ENCODE assay signal across 2 cellular contexts in the genomic region with DNA sequence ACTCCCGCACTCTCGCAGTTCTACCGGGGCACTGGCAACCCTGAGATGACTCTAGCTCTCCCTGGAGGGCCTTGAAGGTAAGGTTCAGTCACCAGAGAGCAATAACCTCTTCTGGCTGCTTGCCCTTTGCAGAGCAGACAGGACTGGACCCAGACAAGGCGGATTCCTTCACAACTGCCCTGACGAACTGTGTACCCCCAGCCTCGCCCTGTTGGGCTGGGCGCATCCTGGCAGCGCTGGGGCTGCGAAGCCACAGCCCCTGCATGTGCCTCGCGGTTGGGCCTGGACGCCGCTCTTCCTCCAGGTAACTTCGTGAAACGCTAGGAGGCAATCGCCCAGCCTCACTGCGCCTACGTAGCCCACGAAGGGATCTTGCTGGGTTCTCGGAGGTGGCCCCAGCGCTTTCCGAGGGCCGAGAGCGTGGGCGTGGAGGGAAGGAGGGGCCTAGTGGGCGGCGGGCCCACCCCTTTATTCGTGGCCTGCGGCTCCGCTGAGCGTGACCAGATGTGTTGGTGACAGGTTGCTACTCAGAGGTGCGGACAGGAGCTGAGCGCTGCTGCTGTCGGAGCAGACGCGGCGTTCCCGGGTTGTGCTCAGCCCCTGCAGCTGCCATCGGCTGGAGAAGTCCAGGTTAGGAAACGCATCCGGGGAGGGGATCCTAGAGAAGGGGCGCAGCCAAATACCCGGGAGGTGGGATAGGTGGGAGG.
TF ChIP-seq lines count a peak whose summit lies in the region.

No MANE protein-coding gene starts in this region.

TF ChIP-seq in liver, 16 proteins besides CTCF, POLR2A, EP300 and RAD21 (continued from another document):
- TF ChIP-seq, protein P1, sequence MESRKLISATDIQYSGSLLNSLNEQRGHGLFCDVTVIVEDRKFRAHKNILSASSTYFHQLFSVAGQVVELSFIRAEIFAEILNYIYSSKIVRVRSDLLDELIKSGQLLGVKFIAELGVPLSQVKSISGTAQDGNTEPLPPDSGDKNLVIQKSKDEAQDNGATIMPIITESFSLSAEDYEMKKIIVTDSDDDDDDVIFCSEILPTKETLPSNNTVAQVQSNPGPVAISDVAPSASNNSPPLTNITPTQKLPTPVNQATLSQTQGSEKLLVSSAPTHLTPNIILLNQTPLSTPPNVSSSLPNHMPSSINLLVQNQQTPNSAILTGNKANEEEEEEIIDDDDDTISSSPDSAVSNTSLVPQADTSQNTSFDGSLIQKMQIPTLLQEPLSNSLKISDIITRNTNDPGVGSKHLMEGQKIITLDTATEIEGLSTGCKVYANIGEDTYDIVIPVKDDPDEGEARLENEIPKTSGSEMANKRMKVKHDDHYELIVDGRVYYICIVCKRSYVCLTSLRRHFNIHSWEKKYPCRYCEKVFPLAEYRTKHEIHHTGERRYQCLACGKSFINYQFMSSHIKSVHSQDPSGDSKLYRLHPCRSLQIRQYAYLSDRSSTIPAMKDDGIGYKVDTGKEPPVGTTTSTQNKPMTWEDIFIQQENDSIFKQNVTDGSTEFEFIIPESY (IDR thresholded peaks at IDR 0.05) = no peak
- no peak for TF ChIP-seq EGR1 (IDR thresholded peaks at IDR 0.05; ENCODE audit: low read depth in 2 of 2)
- TF ChIP-seq, protein P2, sequence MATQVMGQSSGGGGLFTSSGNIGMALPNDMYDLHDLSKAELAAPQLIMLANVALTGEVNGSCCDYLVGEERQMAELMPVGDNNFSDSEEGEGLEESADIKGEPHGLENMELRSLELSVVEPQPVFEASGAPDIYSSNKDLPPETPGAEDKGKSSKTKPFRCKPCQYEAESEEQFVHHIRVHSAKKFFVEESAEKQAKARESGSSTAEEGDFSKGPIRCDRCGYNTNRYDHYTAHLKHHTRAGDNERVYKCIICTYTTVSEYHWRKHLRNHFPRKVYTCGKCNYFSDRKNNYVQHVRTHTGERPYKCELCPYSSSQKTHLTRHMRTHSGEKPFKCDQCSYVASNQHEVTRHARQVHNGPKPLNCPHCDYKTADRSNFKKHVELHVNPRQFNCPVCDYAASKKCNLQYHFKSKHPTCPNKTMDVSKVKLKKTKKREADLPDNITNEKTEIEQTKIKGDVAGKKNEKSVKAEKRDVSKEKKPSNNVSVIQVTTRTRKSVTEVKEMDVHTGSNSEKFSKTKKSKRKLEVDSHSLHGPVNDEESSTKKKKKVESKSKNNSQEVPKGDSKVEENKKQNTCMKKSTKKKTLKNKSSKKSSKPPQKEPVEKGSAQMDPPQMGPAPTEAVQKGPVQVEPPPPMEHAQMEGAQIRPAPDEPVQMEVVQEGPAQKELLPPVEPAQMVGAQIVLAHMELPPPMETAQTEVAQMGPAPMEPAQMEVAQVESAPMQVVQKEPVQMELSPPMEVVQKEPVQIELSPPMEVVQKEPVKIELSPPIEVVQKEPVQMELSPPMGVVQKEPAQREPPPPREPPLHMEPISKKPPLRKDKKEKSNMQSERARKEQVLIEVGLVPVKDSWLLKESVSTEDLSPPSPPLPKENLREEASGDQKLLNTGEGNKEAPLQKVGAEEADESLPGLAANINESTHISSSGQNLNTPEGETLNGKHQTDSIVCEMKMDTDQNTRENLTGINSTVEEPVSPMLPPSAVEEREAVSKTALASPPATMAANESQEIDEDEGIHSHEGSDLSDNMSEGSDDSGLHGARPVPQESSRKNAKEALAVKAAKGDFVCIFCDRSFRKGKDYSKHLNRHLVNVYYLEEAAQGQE (IDR thresholded peaks at IDR 0.05) = no peak

TF ChIP-seq in HepG2, 621 proteins besides CTCF, POLR2A, EP300 and RAD21 (continued from another document):
- TF ChIP-seq, protein P3, sequence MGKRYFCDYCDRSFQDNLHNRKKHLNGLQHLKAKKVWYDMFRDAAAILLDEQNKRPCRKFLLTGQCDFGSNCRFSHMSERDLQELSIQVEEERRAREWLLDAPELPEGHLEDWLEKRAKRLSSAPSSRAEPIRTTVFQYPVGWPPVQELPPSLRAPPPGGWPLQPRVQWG (CRISPR knock-in tag; IDR thresholded peaks at IDR 0.05; ENCODE audit: borderline replicate concordance, low read depth) = no peak
- TF ChIP-seq, protein P4, sequence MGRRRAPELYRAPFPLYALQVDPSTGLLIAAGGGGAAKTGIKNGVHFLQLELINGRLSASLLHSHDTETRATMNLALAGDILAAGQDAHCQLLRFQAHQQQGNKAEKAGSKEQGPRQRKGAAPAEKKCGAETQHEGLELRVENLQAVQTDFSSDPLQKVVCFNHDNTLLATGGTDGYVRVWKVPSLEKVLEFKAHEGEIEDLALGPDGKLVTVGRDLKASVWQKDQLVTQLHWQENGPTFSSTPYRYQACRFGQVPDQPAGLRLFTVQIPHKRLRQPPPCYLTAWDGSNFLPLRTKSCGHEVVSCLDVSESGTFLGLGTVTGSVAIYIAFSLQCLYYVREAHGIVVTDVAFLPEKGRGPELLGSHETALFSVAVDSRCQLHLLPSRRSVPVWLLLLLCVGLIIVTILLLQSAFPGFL (CRISPR knock-in tag; IDR thresholded peaks at IDR 0.05) = no peak
- TF ChIP-seq ZNF253 (CRISPR knock-in tag; IDR thresholded peaks at IDR 0.05; ENCODE audit: borderline replicate concordance) (no peak), CBX5 (CRISPR knock-in tag; IDR thresholded peaks at IDR 0.05; ENCODE audit: borderline replicate concordance) (no peak), TRIM24 (CRISPR knock-in tag; IDR thresholded peaks at IDR 0.05) (no peak), ZNF367 (CRISPR knock-in tag; IDR thresholded peaks at IDR 0.05; ENCODE audit: borderline replicate concordance) (no peak)
- TF ChIP-seq, protein P5, sequence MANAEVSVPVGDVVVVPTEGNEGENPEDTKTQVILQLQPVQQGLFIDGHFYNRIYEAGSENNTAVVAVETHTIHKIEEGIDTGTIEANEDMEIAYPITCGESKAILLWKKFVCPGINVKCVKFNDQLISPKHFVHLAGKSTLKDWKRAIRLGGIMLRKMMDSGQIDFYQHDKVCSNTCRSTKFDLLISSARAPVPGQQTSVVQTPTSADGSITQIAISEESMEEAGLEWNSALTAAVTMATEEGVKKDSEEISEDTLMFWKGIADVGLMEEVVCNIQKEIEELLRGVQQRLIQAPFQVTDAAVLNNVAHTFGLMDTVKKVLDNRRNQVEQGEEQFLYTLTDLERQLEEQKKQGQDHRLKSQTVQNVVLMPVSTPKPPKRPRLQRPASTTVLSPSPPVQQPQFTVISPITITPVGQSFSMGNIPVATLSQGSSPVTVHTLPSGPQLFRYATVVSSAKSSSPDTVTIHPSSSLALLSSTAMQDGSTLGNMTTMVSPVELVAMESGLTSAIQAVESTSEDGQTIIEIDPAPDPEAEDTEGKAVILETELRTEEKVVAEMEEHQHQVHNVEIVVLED (CRISPR knock-in tag; IDR thresholded peaks at IDR 0.05; ENCODE audit: borderline replicate concordance) = no peak
- TF ChIP-seq, protein P6, sequence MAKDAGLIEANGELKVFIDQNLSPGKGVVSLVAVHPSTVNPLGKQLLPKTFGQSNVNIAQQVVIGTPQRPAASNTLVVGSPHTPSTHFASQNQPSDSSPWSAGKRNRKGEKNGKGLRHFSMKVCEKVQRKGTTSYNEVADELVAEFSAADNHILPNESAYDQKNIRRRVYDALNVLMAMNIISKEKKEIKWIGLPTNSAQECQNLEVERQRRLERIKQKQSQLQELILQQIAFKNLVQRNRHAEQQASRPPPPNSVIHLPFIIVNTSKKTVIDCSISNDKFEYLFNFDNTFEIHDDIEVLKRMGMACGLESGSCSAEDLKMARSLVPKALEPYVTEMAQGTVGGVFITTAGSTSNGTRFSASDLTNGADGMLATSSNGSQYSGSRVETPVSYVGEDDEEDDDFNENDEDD (CRISPR knock-in tag; IDR thresholded peaks at IDR 0.05; ENCODE audit: borderline replicate concordance) = no peak
